ENCODE assay signal across 8 cellular contexts in the genomic region with DNA sequence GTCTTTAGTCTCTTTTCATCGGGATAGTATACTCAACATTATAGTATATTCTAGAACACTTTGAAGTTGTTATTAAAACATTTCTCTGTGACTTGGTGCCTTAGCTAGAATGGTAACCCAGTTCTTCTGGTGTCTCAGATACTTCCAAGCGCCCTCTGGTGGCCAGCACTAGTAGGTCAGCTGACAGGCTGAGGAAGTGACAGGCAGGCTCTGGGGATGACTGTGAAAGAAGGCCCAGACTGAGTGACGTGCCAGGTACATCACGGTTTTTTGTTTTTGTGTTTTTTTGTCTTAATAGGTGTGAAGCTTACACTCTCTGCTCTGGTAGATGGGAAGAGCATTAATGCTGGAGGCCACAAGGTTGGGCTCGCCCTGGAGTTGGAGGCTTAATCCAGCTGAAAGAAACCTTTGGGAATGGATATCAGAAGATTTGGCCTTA. TPM values are rescaled to one million over a fixed set of nuclear protein-coding genes. Genes with fewer than 3 reads are reported as not detected.
DNase-seq lines count a peak whose midpoint lies in the region; ATAC-seq, FAIRE-seq and TF ChIP-seq lines count a peak whose summit lies in the region.

No MANE protein-coding gene starts in this region.

- intact Hi-C loops in left lung (cut with DNase I) = loop anchor here in 1 of 2 donors (10.0 kb wide), 1 partner anchor 126 kb away; a partner anchor contains a TSS

- peak; percentile 90 for TF ChIP-seq CTCF in A549 (IDR thresholded peaks at IDR 0.05)
- TF ChIP-seq CTCF in left lung (IDR thresholded peaks at IDR 0.05) = peak; percentile 93 to 95

- CTCF ChIA-PET in A549 (lab: Yijun Ruan, JAX) = interaction anchor here (0.6 to 22.8 kb wide), 15 partner anchors 8 to 120 kb away, joined by 3 to 479 read pairs (median 6); a partner anchor contains a TSS

- H3K9me3 ChIP-seq in A549 = no peaks in the 10 kb centered on the region
- H3K9me3 ChIP-seq in left lung = no peaks in the 10 kb centered on the region

- FAIRE-seq in A549 (lab: Jason Lieb, UNC) (no peak), GM18507 (lab: Jason Lieb, UNC) (peak; percentile 90)

- peak; percentile 61 to 66 for TF ChIP-seq RAD21 in A549 (conservative IDR thresholded peaks at IDR 0.05 in 1 of 2, IDR thresholded peaks at IDR 0.05 in 1 of 2)

- H3K27ac ChIP-seq in A549 (peak overlapping the region in 1 of 2 experiments; percentile 29; a peak in 1 of 6 replicates), left lung (peak overlapping the region in 1 of 2 donors; percentile 18)

- peak overlapping the region; percentile 61 for H3K4me2 ChIP-seq in A549

- H3K27me3 ChIP-seq in left lung = no peaks in the 10 kb centered on the region

- WGBS in A549 (ENCODE audit: missing lambda C conversion rate) = 24% methylated on average over 5 of the region's 5 CpGs

- H3K4me3 ChIP-seq in A549 (no peak overlapping the region), left lung (no peak overlapping the region)

- peak; percentile 89 to 92 for DNase-seq in A549 (ENCODE audit: low read depth in 1 of 2, low spot score in 1 of 2)
- DNase-seq in GM18507 (ENCODE audit: extremely low spot score, insufficient read length, low read depth) = no peak
- DNase-seq in NCI-H345 treated with DMSO at 0.1 percent for 48 hours (lab: John Stamatoyannopoulos, UW; ENCODE audit: unreplicated experiment) = peak; percentile 41
- peak; percentile 92 to 93 for DNase-seq in activated CD4-positive, alpha-beta T cell treated with anti-CD3 and anti-CD28 coated beads for 24 hours (ENCODE audit: low read depth in 2 of 2)
- peak; percentile 80 for DNase-seq in cerebellum (ENCODE audit: low spot score)
- DNase-seq in left lung = peak; percentile 90 to 94
- peak; percentile 84 to 87 (median 85) for DNase-seq in stimulated activated CD4-positive, alpha-beta T cell treated with anti-CD3 and anti-CD28 coated beads, TNF-alpha, amount 100 ng/mL, for 1 hour (ENCODE audit: low read depth in 3 of 3, low spot score in 1 of 3)

- POLR2A ChIA-PET in A549 (lab: Yijun Ruan, JAX) = interaction anchor here (1.0 to 3.3 kb wide), 6 partner anchors 10 to 119 kb away, joined by 3 to 21 read pairs (median 5); a partner anchor contains a TSS

- peak in 1 of 2 experiments; percentile 31; a peak in 3 of 6 replicates for ATAC-seq in A549
- ATAC-seq in HG03139 (IDR thresholded peaks at IDR 0.05; ENCODE audit: unreplicated experiment) = peak; percentile 29
- ATAC-seq in left lung = peak; percentile 45

- TF ChIP-seq EP300 in A549 (IDR thresholded peaks at IDR 0.05) = no peak

- TF ChIP-seq POLR2A in A549 (IDR thresholded peaks at IDR 0.05; ENCODE audit: low read length) = no peak

- H3K4me1 ChIP-seq in A549 (peaks cover 63% of the 10 kb centered on the region), left lung (peaks cover 19 to 56% of the 10 kb centered on the region in 2 donors)

- H3K36me3 ChIP-seq in left lung = peaks cover 0 to 70% of the 10 kb centered on the region in 2 donors

TF ChIP-seq in A549, 52 proteins besides CTCF, POLR2A, EP300 and RAD21 (continues in another document):
- TF ChIP-seq RCOR1 (IDR thresholded peaks at IDR 0.05; ENCODE audit: low read depth, low read length) (no peak), FOSL2 (IDR thresholded peaks at IDR 0.05) (no peak), FOSL2 (CRISPR knock-in tag; IDR thresholded peaks at IDR 0.05) (peak; percentile 21; the same call in 1 of the 2 replicates), PHF8 (IDR thresholded peaks at IDR 0.05; ENCODE audit: borderline replicate concordance, low read depth) (no peak), SMC3 (IDR thresholded peaks at IDR 0.05) (peak; percentile 81), KDM5A (IDR thresholded peaks at IDR 0.05) (no peak), CBX8 (IDR thresholded peaks at IDR 0.05) (no peak), HOXA7 (CRISPR knock-in tag; IDR thresholded peaks at IDR 0.05) (no peak), RARB (CRISPR knock-in tag; IDR thresholded peaks at IDR 0.05) (no peak), BHLHE40 (IDR thresholded peaks at IDR 0.05; ENCODE audit: low read depth, low read length) (no peak), FOXS1 (CRISPR knock-in tag; IDR thresholded peaks at IDR 0.05) (no peak), NFE2L2 (conservative IDR thresholded peaks at IDR 0.05; ENCODE audit: low read length) (no peak), TFCP2L1 (CRISPR knock-in tag; IDR thresholded peaks at IDR 0.05) (no peak), GATA3 (IDR thresholded peaks at IDR 0.05; ENCODE audit: borderline replicate concordance) (no peak), HOXB13 (CRISPR knock-in tag; IDR thresholded peaks at IDR 0.05; ENCODE audit: low read depth) (no peak), CEBPB (IDR thresholded peaks at IDR 0.05) (no peak), CHD4 (IDR thresholded peaks at IDR 0.05; ENCODE audit: borderline replicate concordance) (no peak), NR3C1 (IDR thresholded peaks at IDR 0.05) (no peak), HOXB5 (CRISPR knock-in tag; IDR thresholded peaks at IDR 0.05) (no peak)
- TF ChIP-seq, protein P1, sequence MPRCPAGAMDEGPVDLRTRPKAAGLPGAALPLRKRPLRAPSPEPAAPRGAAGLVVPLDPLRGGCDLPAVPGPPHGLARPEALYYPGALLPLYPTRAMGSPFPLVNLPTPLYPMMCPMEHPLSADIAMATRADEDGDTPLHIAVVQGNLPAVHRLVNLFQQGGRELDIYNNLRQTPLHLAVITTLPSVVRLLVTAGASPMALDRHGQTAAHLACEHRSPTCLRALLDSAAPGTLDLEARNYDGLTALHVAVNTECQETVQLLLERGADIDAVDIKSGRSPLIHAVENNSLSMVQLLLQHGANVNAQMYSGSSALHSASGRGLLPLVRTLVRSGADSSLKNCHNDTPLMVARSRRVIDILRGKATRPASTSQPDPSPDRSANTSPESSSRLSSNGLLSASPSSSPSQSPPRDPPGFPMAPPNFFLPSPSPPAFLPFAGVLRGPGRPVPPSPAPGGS (IDR thresholded peaks at IDR 0.05) = no peak
- TF ChIP-seq, protein P2, sequence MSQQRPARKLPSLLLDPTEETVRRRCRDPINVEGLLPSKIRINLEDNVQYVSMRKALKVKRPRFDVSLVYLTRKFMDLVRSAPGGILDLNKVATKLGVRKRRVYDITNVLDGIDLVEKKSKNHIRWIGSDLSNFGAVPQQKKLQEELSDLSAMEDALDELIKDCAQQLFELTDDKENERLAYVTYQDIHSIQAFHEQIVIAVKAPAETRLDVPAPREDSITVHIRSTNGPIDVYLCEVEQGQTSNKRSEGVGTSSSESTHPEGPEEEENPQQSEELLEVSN (IDR thresholded peaks at IDR 0.05; ENCODE audit: borderline replicate concordance, low read depth) = no peak
- TF ChIP-seq, protein P3, sequence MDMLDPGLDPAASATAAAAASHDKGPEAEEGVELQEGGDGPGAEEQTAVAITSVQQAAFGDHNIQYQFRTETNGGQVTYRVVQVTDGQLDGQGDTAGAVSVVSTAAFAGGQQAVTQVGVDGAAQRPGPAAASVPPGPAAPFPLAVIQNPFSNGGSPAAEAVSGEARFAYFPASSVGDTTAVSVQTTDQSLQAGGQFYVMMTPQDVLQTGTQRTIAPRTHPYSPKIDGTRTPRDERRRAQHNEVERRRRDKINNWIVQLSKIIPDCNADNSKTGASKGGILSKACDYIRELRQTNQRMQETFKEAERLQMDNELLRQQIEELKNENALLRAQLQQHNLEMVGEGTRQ (IDR thresholded peaks at IDR 0.05) = peak; percentile 62
- TF ChIP-seq, protein P4, sequence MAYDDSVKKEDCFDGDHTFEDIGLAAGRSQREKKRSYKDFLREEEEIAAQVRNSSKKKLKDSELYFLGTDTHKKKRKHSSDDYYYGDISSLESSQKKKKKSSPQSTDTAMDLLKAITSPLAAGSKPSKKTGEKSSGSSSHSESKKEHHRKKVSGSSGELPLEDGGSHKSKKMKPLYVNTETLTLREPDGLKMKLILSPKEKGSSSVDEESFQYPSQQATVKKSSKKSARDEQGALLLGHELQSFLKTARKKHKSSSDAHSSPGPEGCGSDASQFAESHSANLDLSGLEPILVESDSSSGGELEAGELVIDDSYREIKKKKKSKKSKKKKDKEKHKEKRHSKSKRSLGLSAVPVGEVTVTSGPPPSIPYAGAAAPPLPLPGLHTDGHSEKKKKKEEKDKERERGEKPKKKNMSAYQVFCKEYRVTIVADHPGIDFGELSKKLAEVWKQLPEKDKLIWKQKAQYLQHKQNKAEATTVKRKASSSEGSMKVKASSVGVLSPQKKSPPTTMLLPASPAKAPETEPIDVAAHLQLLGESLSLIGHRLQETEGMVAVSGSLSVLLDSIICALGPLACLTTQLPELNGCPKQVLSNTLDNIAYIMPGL (CRISPR knock-in tag; IDR thresholded peaks at IDR 0.05; ENCODE audit: borderline replicate concordance) = no peak
- TF ChIP-seq, protein P5, sequence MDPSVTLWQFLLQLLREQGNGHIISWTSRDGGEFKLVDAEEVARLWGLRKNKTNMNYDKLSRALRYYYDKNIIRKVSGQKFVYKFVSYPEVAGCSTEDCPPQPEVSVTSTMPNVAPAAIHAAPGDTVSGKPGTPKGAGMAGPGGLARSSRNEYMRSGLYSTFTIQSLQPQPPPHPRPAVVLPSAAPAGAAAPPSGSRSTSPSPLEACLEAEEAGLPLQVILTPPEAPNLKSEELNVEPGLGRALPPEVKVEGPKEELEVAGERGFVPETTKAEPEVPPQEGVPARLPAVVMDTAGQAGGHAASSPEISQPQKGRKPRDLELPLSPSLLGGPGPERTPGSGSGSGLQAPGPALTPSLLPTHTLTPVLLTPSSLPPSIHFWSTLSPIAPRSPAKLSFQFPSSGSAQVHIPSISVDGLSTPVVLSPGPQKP (IDR thresholded peaks at IDR 0.05; ENCODE audit: low read depth, low read length) = no peak
- TF ChIP-seq, protein P6, sequence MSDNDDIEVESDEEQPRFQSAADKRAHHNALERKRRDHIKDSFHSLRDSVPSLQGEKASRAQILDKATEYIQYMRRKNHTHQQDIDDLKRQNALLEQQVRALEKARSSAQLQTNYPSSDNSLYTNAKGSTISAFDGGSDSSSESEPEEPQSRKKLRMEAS (IDR thresholded peaks at IDR 0.05) = no peak

RNA-seq across cellular contexts. Expression of a gene that starts 5.1 kb away (rescaled TPM):
- polyA plus RNA-seq in A549 (2011; rRNA removed) (9.5 and 9.8 TPM in 2 replicates), A549 (2017; fragmentation: RNase III; extraction: RNeasy Plus Mini Kit Qiagen cat#74134 plus additional on column Dnase treatment) (31.3 to 35.3 TPM (median 34.2 TPM) in 3 replicates)
- polyA plus RNA-seq in A549 (2012; cell fraction: cytosol; rRNA removed) = 57.8 and 74.6 TPM in 2 replicates
- 174 and 265 TPM in 2 replicates for polyA plus RNA-seq in A549 (2012; cell fraction: nucleus; rRNA removed)
- 2.1 and 3.2 TPM in 2 replicates for polyA minus RNA-seq in A549 (2011; rRNA and poly(A)+ RNA removed)
- total RNA-seq in cerebellum (13.8 TPM), left lung (10 to 100 TPM; 18.6 to 26.5 TPM)

RNA-seq across cellular contexts. Expression of a gene that starts 20.0 kb away (rescaled TPM):
- polyA plus RNA-seq in A549 (2011; rRNA removed) (262 and 285 TPM in 2 replicates), A549 (2017; fragmentation: RNase III; extraction: RNeasy Plus Mini Kit Qiagen cat#74134 plus additional on column Dnase treatment) (273 to 292 TPM (median 276 TPM) in 3 replicates)
- polyA plus RNA-seq in A549 (2012; cell fraction: cytosol; rRNA removed) = 127 and 130 TPM in 2 replicates
- polyA plus RNA-seq in A549 (2012; cell fraction: nucleus; rRNA removed) = 60.2 and 94.6 TPM in 2 replicates
- polyA minus RNA-seq in A549 (2011; rRNA and poly(A)+ RNA removed) = 73.4 and 85.0 TPM in 2 replicates
- total RNA-seq in cerebellum (88.6 TPM), left lung (100 to 1,000 TPM; 151 to 155 TPM)
